ENCODE assay signal across 12 cellular contexts in the genomic region with DNA sequence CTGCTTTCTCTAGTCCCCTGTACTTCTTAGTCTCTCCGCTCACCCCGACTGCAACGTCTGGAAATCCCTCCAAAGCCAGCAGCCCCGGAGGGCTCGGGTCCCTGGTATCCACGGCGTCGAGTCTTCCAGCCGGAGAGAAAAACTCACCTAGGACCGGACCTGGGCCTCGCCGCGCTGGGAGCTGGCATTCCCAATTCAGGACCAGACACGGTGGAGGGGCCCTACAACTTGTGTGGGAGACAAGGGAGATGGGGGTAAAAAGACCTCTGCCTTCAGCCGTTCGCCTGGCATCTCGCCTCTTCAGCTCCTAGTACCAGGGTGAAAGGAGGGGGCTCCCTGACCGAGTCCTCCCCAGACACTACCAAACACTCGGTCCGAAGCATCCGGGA.
A peak's percentile ranks its signal among the peaks of the same experiment; 100 is the strongest.
DNase-seq lines count a peak whose midpoint lies in the region; ATAC-seq and TF ChIP-seq lines count a peak whose summit lies in the region.
"Had no signal": no experiment of that assay in that cellular context is flagged by ENCODE, and none has a peak within 500 bp of the region (broad histone marks: within the 10 kb centered on the region; RNA-seq: fewer than 3 reads in every experiment).

No MANE protein-coding gene starts in this region.

- TF ChIP-seq CTCF in astrocyte of the cerebellum (IDR thresholded peaks at IDR 0.05; ENCODE audit: low read depth, low read length, missing control alignments) (no peak), kidney epithelial cell (IDR thresholded peaks at IDR 0.05; ENCODE audit: insufficient read depth, low read length, poor library complexity, severe bottlenecking) (no peak)

- in situ Hi-C loops in astrocyte of the cerebellum (cut with HindIII; ENCODE audit: low sequenced_read_pairs), result no loop called here

- peak overlapping the region; percentile 33; the same call in 1 of the 2 replicates for H3K27ac ChIP-seq in ACC112 (ENCODE audit: low read depth, low read length)
- H3K27ac ChIP-seq: ascending aorta, heart right ventricle, KMS-11, parathyroid adenoma had no signal

- H3K27me3 ChIP-seq in ACC112 (ENCODE audit: insufficient read depth, low read length) (peaks cover 20% of the 10 kb centered on the region), kidney epithelial cell (ENCODE audit: control insufficient read depth, insufficient read depth, low read length) (peaks cover 2% of the 10 kb centered on the region)
- H3K27me3 ChIP-seq: ascending aorta had no signal

- no peaks in the 10 kb centered on the region for H3K36me3 ChIP-seq in ACC112 (ENCODE audit: insufficient read depth, low read length)
- no peaks in the 10 kb centered on the region for H3K36me3 ChIP-seq in kidney epithelial cell (ENCODE audit: control insufficient read depth, insufficient read depth, low read length)
- H3K36me3 ChIP-seq: ascending aorta, heart right ventricle had no signal

- H3K79me2 ChIP-seq in ACC112 (ENCODE audit: control insufficient read depth, insufficient read depth, low read length, unreplicated experiment), result no peaks in the 10 kb centered on the region

- H2AFZ ChIP-seq in ACC112 (ENCODE audit: low read length, unreplicated experiment), result peak overlapping the region; percentile 77

- H3K4me3 ChIP-seq in ACC112 (ENCODE audit: low read depth, low read length) (peak overlapping the region; percentile 63), GM08714 (ENCODE audit: low read length) (peak overlapping the region; percentile 23; the same call in 1 of the 2 replicates), astrocyte of the cerebellum (ENCODE audit: low read depth, low read length) (peak overlapping the region; percentile 41), kidney epithelial cell (ENCODE audit: low read depth, low read length) (peak overlapping the region; percentile 30)
- H3K4me3 ChIP-seq: ascending aorta, heart right ventricle had no signal

- DNase-seq in astrocyte of the cerebellum (ENCODE audit: low read depth), result no peak
- no peak for DNase-seq in kidney epithelial cell (ENCODE audit: low read depth)
- DNase-seq in AG20443 (ENCODE audit: low spot score), result no peak
- DNase-seq in SKM-1 (lab: John Stamatoyannopoulos, UW; ENCODE audit: unreplicated experiment), result no peak
- DNase-seq: heart right ventricle had no signal

- H3K4me1 ChIP-seq in ACC112 (ENCODE audit: control insufficient read depth, insufficient read depth, low read length, unreplicated experiment), result peaks cover 21% of the 10 kb centered on the region
- H3K4me1 ChIP-seq: ascending aorta had no signal

- no peak for ATAC-seq in HG03108 (IDR thresholded peaks at IDR 0.05; ENCODE audit: unreplicated experiment)
- ATAC-seq in GM19455 (IDR thresholded peaks at IDR 0.05; ENCODE audit: unreplicated experiment), result no peak
